ENCODE assay signal across 8 cellular contexts in genomic region chr15:55846108-55846707, GRCh38.
DNase-seq lines count a peak whose midpoint lies in the region; ATAC-seq and TF ChIP-seq lines count a peak whose summit lies in the region.

No MANE protein-coding gene starts in this region.

- TF ChIP-seq POLR2A in sigmoid colon (IDR thresholded peaks at IDR 0.05), result no peak

- H3K36me3 ChIP-seq in right atrium auricular region (peaks cover 6% of the 10 kb centered on the region), sigmoid colon (peaks cover 0 to 42% (median 6%) of the 10 kb centered on the region in 4 donors)

- H3K4me1 Mint-ChIP-seq in Calu3 (ENCODE audit: low read depth, unreplicated experiment), result no peaks in the 10 kb centered on the region

- H3K27me3 Mint-ChIP-seq in Calu3 (ENCODE audit: unreplicated experiment), result no peaks in the 10 kb centered on the region

- H3K27me3 ChIP-seq in right atrium auricular region (no peaks in the 10 kb centered on the region), sigmoid colon (no peaks in the 10 kb centered on the region)

- BruUV-seq in Calu3 (replicated peaks; lab: Mats Ljungman, UMichigan), result no TSS peak

- intact Hi-C loops in Calu3 (cut with micrococcal nuclease; ENCODE audit: unreplicated experiment) (loop anchor here (1.0 kb wide), 1 partner anchor 198 kb away; no protein-coding TSS in a partner anchor), sigmoid colon (cut with DNase I) (no loop called here)

- peaks cover 42% of the 10 kb centered on the region for H3K36me3 Mint-ChIP-seq in Calu3 (ENCODE audit: insufficient read depth, unreplicated experiment)

- no peak overlapping the region for H3K27ac Mint-ChIP-seq in Calu3 (ENCODE audit: unreplicated experiment)

- no peak for TF ChIP-seq EP300 in sigmoid colon (IDR thresholded peaks at IDR 0.05)

- no peak overlapping the region for H3K4me3 Mint-ChIP-seq in Calu3 (ENCODE audit: low read depth, unreplicated experiment)

- TF ChIP-seq CTCF in Calu3 (IDR thresholded peaks at IDR 0.05; ENCODE audit: unreplicated experiment) (peak; percentile 82), right atrium auricular region (IDR thresholded peaks at IDR 0.05) (peak; percentile 67 to 85), sigmoid colon (IDR thresholded peaks at IDR 0.05) (peak; percentile 66 to 92 (median 82))

- 48% methylated on average over 5 of the region's 5 CpGs for WGBS in sigmoid colon, 2 donors

- H3K27ac ChIP-seq in right atrium auricular region (no peak overlapping the region), sigmoid colon (no peak overlapping the region)

- no peaks in the 10 kb centered on the region for H3K9me3 ChIP-seq in right atrium auricular region
- H3K9me3 ChIP-seq in sigmoid colon, result no peaks in the 10 kb centered on the region

- H3K4me3 ChIP-seq in right atrium auricular region, result no peak overlapping the region
- H3K4me3 ChIP-seq in sigmoid colon, result no peak overlapping the region

- DNase-seq in Calu3 (peak; percentile 77), HS-27A (ENCODE audit: low read depth) (peak; percentile 29), NOMO-1 treated with dmso at 0.1 percent for 144 hours (lab: John Stamatoyannopoulos, UW; ENCODE audit: unreplicated experiment) (peak; percentile 14), amniotic epithelial cell (ENCODE audit: low read depth) (peak; percentile 86), right atrium auricular region (ENCODE audit: low spot score) (no peak), sigmoid colon (no peak), 8988T (no peak)

- peak; percentile 77 for ATAC-seq in GM19035 (IDR thresholded peaks at IDR 0.05; ENCODE audit: unreplicated experiment)

- CTCF ChIA-PET in Calu3 (lab: Charles Lee), result interaction anchor here (0.6 to 1.6 kb wide), 10 partner anchors 12 to 207 kb away, joined by 3 to 9 read pairs (median 3); no protein-coding TSS in a partner anchor

- H3K4me1 ChIP-seq in right atrium auricular region, result no peaks in the 10 kb centered on the region
- no peaks in the 10 kb centered on the region for H3K4me1 ChIP-seq in sigmoid colon

- no peaks in the 10 kb centered on the region for H3K9me3 Mint-ChIP-seq in Calu3 (ENCODE audit: low read depth, unreplicated experiment)

Comparison
In these comparisons a context has a peak if more than half of its experiments do, and no peak if none do; other contexts are left out.
1. DNase-seq: peak in Calu3 (single experiment), HS-27A (single experiment), NOMO-1 treated with dmso at 0.1 percent for 144 hours (single experiment) and amniotic epithelial cell (single experiment); none in right atrium auricular region (single experiment), sigmoid colon (single experiment) and 8988T (single experiment).
2. Peak in every context shown above with its lines, with median percentiles within 50 percentile points of each other: CTCF ChIP-seq.